ENCODE assay signal across 2 cellular contexts in the genomic region with DNA sequence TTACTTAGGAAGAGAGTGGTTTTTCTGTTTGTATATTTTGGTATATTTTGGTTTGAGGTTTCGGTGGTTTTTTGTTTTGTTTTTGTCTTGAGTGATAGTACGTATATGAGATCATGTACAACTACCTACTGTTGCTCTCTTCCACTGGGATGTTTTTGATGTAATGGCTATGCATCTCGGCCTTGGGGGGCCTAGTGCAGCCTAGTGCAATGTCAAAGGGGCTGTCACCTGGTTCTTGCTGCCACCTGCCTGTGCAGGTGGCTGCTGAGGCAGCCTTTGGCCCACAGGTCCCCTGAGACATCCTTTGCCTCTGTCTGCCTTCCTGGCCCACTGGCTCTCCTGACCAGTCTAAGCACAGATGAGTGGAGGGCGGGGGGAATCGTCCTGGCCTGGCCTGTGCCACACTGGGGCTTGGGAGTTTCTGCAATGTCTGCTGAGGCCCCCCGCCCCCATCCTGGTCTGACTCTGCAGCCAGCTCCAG.
TF ChIP-seq lines count a peak whose summit lies in the region.

No MANE protein-coding gene starts in this region.

TF ChIP-seq in IMR-90, 13 proteins besides CTCF, POLR2A, EP300 and RAD21 (continued from another document):
- TF ChIP-seq RFX5 (IDR thresholded peaks at IDR 0.05; ENCODE audit: low read depth, low read length) (no peak), BHLHE40 (IDR thresholded peaks at IDR 0.05; ENCODE audit: low read depth, low read length) (no peak), MAFK (IDR thresholded peaks at IDR 0.05; ENCODE audit: low read depth, low read length) (no peak), FOS (IDR thresholded peaks at IDR 0.05; ENCODE audit: low read depth, low read length) (no peak), NFE2L2 (IDR thresholded peaks at IDR 0.05; ENCODE audit: low read depth, low read length) (no peak), RCOR1 (IDR thresholded peaks at IDR 0.05; ENCODE audit: insufficient replicate concordance, low read length) (no peak), MXI1 (IDR thresholded peaks at IDR 0.05; ENCODE audit: borderline replicate concordance, low read depth, low read length) (no peak), CEBPB (IDR thresholded peaks at IDR 0.05; ENCODE audit: low read depth, low read length) (no peak), CHD1 (IDR thresholded peaks at IDR 0.05; ENCODE audit: low read depth, low read length) (no peak), MAZ (IDR thresholded peaks at IDR 0.05; ENCODE audit: borderline replicate concordance, low read depth, low read length) (no peak)
- TF ChIP-seq, protein P1, sequence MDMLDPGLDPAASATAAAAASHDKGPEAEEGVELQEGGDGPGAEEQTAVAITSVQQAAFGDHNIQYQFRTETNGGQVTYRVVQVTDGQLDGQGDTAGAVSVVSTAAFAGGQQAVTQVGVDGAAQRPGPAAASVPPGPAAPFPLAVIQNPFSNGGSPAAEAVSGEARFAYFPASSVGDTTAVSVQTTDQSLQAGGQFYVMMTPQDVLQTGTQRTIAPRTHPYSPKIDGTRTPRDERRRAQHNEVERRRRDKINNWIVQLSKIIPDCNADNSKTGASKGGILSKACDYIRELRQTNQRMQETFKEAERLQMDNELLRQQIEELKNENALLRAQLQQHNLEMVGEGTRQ (IDR thresholded peaks at IDR 0.05; ENCODE audit: low read depth, low read length) = no peak
- TF ChIP-seq, protein P2, sequence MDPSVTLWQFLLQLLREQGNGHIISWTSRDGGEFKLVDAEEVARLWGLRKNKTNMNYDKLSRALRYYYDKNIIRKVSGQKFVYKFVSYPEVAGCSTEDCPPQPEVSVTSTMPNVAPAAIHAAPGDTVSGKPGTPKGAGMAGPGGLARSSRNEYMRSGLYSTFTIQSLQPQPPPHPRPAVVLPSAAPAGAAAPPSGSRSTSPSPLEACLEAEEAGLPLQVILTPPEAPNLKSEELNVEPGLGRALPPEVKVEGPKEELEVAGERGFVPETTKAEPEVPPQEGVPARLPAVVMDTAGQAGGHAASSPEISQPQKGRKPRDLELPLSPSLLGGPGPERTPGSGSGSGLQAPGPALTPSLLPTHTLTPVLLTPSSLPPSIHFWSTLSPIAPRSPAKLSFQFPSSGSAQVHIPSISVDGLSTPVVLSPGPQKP (IDR thresholded peaks at IDR 0.05; ENCODE audit: borderline replicate concordance, low read depth, low read length) = no peak

TF ChIP-seq in K562, 482 proteins besides CTCF, POLR2A, EP300 and RAD21 (continued from another document):
- TF ChIP-seq, protein P3, sequence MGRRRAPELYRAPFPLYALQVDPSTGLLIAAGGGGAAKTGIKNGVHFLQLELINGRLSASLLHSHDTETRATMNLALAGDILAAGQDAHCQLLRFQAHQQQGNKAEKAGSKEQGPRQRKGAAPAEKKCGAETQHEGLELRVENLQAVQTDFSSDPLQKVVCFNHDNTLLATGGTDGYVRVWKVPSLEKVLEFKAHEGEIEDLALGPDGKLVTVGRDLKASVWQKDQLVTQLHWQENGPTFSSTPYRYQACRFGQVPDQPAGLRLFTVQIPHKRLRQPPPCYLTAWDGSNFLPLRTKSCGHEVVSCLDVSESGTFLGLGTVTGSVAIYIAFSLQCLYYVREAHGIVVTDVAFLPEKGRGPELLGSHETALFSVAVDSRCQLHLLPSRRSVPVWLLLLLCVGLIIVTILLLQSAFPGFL (CRISPR knock-in tag; IDR thresholded peaks at IDR 0.05) = no peak
- TF ChIP-seq MECOM (CRISPR knock-in tag; IDR thresholded peaks at IDR 0.05) = no peak
- TF ChIP-seq ZNF584 (CRISPR knock-in tag; IDR thresholded peaks at IDR 0.05; ENCODE audit: low read depth) = no peak
- TF ChIP-seq SRSF9 (IDR thresholded peaks at IDR 0.05; ENCODE audit: borderline replicate concordance, low read depth, low read length) = no peak
- TF ChIP-seq MAZ (CRISPR knock-in tag; conservative IDR thresholded peaks at IDR 0.05 in 1 of 2, IDR thresholded peaks at IDR 0.05 in 1 of 2) = 0 out of 4 replicates have a peak, but pooled peaks of 1 of the 2 experiments have one; percentile 9
- no peak for TF ChIP-seq NR1H2 (CRISPR knock-in tag; IDR thresholded peaks at IDR 0.05)
- TF ChIP-seq, protein P4, sequence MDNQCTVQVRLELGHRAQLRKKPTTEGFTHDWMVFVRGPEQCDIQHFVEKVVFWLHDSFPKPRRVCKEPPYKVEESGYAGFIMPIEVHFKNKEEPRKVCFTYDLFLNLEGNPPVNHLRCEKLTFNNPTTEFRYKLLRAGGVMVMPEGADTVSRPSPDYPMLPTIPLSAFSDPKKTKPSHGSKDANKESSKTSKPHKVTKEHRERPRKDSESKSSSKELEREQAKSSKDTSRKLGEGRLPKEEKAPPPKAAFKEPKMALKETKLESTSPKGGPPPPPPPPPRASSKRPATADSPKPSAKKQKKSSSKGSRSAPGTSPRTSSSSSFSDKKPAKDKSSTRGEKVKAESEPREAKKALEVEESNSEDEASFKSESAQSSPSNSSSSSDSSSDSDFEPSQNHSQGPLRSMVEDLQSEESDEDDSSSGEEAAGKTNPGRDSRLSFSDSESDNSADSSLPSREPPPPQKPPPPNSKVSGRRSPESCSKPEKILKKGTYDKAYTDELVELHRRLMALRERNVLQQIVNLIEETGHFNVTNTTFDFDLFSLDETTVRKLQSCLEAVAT (IDR thresholded peaks at IDR 0.05) = 0 out of 4 replicates have a peak, but pooled peaks of 1 of the 2 experiments have one; percentile 73
- no peak for TF ChIP-seq FOXK2 (conservative IDR thresholded peaks at IDR 0.05 in 1 of 2, IDR thresholded peaks at IDR 0.05 in 1 of 2; ENCODE audit: low read depth in 2 of 2)
- no peak for TF ChIP-seq NONO (IDR thresholded peaks at IDR 0.05; ENCODE audit: low read depth in 2 of 2, low read length in 1 of 2)
- TF ChIP-seq PRMT5 (CRISPR knock-in tag; IDR thresholded peaks at IDR 0.05) = no peak
- TF ChIP-seq, protein P5, sequence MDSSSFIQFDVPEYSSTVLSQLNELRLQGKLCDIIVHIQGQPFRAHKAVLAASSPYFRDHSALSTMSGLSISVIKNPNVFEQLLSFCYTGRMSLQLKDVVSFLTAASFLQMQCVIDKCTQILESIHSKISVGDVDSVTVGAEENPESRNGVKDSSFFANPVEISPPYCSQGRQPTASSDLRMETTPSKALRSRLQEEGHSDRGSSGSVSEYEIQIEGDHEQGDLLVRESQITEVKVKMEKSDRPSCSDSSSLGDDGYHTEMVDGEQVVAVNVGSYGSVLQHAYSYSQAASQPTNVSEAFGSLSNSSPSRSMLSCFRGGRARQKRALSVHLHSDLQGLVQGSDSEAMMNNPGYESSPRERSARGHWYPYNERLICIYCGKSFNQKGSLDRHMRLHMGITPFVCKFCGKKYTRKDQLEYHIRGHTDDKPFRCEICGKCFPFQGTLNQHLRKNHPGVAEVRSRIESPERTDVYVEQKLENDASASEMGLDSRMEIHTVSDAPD (CRISPR knock-in tag; IDR thresholded peaks at IDR 0.05) = no peak
TF ChIP-seq in K562: peak in this region for 3.
